ENCODE assay signal across 1 cellular context in the genomic region with DNA sequence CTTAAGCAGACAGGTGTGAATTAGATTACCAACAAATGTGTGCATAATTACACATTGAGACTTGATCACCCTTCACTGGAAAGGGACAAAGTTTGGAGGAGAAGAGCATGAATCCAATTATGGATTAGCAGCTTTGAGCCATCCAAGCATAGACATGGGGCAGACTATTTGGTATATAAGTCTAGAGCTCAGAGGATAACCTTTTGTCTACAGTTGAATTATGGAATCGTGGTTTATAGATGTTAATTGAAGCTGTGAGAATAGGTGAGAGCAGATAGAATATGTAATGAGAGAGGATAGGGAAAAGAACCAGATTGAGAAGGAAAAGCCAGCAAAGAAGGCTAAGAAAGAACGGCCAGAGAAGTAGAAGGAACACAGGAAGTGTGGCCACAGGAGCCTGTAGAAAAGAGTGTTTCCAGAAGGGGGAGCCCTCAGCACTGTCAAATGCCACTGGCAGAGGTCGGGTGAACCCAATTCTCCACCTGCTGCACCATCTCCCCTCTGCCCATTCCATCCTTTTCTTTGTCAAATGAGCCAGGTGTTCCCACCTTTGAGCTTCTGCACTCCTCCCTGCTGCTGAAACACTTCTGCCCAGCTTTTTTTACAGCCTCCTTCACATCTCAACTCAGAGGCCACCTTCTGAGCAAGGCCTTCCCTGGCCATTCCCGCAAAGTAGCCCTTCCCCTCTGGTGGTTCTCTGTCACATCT.
TF ChIP-seq lines count a peak whose summit lies in the region.

No MANE protein-coding gene starts in this region.

TF ChIP-seq in HEK293, 187 proteins besides CTCF, POLR2A, EP300 and RAD21 (continued from another document):
- TF ChIP-seq ZNF654 (tag by site-specific recombination; IDR thresholded peaks at IDR 0.05; ENCODE audit: low read depth) (peak; percentile 92), ZFP3 (tag by site-specific recombination; IDR thresholded peaks at IDR 0.05; ENCODE audit: low read depth) (no peak), ZNF10 (tag by site-specific recombination; IDR thresholded peaks at IDR 0.05) (no peak), ZNF341 (tag by site-specific recombination; IDR thresholded peaks at IDR 0.05; ENCODE audit: low read depth) (peak; percentile 88), KLF8 (tag by site-specific recombination; IDR thresholded peaks at IDR 0.05) (no peak), SCRT2 (tag by site-specific recombination; IDR thresholded peaks at IDR 0.05) (peak; percentile 81), ZNF184 (tag by site-specific recombination; IDR thresholded peaks at IDR 0.05) (no peak)
